8 cellular contexts compared by ENCODE assay signal in the genomic region with DNA sequence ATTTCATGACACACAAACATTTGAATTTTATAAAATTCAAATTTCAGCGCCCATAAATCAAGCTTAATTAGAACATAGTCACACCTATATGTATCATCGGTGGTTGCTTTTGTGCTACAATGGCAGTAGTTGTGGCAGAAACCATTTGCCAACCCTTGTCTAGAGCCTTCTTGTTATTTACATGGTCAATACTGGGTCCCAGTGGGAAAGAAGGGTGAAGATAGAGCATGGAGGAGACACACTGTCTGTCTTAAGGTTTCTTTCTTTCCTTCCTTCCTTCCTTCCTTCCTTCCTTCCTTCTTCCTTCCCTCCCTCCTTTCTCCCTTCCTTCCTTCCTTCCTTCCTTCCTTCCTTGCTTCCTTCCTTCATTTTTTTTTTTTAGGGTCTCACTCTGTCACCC. TPM values are rescaled to one million over a fixed set of nuclear protein-coding genes. Genes with fewer than 3 reads are reported as not detected.
"Had no signal": no experiment of that assay in that cellular context is flagged by ENCODE, and none has a peak within 500 bp of the region (broad histone marks: within the 10 kb centered on the region; RNA-seq: fewer than 3 reads in every experiment).

No MANE protein-coding gene starts in this region.

- FAIRE-seq: G401.6, GM12878, GM12891, GM12892, GM18507, GM19239 had no signal

- ATAC-seq: GM12878 had no signal

- H3K4me3 ChIP-seq: GM12878 had no signal

- DNase-seq: GDM1, GF-D8 had no signal

RNA-seq across cellular contexts. Expression of a gene that starts 3.7 kb away (rescaled TPM):
- total RNA-seq: GM12878 had no signal
- polyA plus RNA-seq: GM12878 had no signal

RNA-seq across cellular contexts. Expression of a gene that starts 10.8 kb away (rescaled TPM):
- total RNA-seq: GM12878 had no signal
- polyA plus RNA-seq: GM12878 had no signal
